Comparison of ENCODE assay signal across 35 cellular contexts in the genomic region with DNA sequence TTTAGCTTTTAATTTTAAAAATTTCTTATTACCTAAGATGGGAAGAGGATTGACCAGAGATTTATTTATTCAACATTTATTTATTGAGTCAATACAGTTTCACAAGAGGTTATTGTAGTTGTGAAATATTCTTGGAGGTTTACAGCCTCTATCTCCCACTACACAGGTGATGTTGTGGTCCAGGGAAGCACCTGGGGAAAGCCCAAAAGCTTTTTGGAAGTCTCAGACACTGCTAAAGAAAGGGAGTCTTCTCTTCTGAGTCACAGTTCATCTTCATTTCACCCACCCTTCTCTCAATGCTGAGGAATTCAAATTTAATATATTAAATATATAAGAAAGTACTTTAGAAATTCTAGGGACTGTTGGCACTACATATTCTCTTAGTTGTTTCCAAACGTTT. TPM values are rescaled to one million over a fixed set of nuclear protein-coding genes. Genes with fewer than 3 reads are reported as not detected.
DNase-seq lines count a peak whose midpoint lies in the region; ATAC-seq lines count a peak whose summit lies in the region.
"Had no signal": no experiment of that assay in that cellular context is flagged by ENCODE, and none has a peak within 500 bp of the region (broad histone marks: within the 10 kb centered on the region; RNA-seq: fewer than 3 reads in every experiment).

No MANE protein-coding gene starts in this region.

- H3K9me3 Mint-ChIP-seq in activated naive CD8-positive, alpha-beta T cell treated with anti-CD3 and anti-CD28 coated beads, Interleukin-2, amount 50 U/mL, for 24 hours = peaks cover 10% of the 10 kb centered on the region
- peaks cover 13% of the 10 kb centered on the region for H3K9me3 Mint-ChIP-seq in activated naive CD8-positive, alpha-beta T cell treated with anti-CD3 and anti-CD28 coated beads for 36 hours
- H3K9me3 Mint-ChIP-seq in stimulated activated naive B cell treated with anti-CD40 and anti-IgM and Interleukin-4, amounts not matched to agents 10 μg/mL and 1 μg/mL and 100 μg/mL, for 72 hours = peaks cover 3 to 8% of the 10 kb centered on the region in 2 donors
- H3K9me3 Mint-ChIP-seq: activated naive CD8-positive, alpha-beta T cell treated with anti-CD3 and anti-CD28 coated beads, Interleukin-2, amount 10 ng/mL, durations not matched to agents 7 days and 5 days had no signal

- no peak for DNase-seq in activated naive CD8-positive, alpha-beta T cell treated with anti-CD3 and anti-CD28 coated beads, Interleukin-2, amount 50 U/mL, for 24 hours
- DNase-seq in activated naive CD8-positive, alpha-beta T cell treated with anti-CD3 and anti-CD28 coated beads for 36 hours = no peak
- no peak for DNase-seq in stimulated activated naive B cell treated with anti-CD40 and anti-IgM and Interleukin-4, amounts not matched to agents 10 μg/mL and 1 μg/mL and 100 μg/mL, for 72 hours
- no peak for DNase-seq in NCI-H146 (lab: John Stamatoyannopoulos, UW)
- DNase-seq: activated CD4-positive, alpha-beta T cell treated with anti-CD3 and anti-CD28 coated beads for 4 hours; activated effector memory CD4-positive, alpha-beta T cell treated with Interleukin-2 at 50 U/mL for 16 hours; activated naive CD8-positive, alpha-beta T cell treated with anti-CD3 and anti-CD28 coated beads, Interleukin-2, amount 10 ng/mL, durations not matched to agents 7 days and 5 days; activated T-cell treated with anti-CD3 and anti-CD28 coated beads, Interleukin-2, amount 50 U/mL, for 1 hour; CD4-positive, CD25-positive, alpha-beta regulatory T cell; colonic mucosa; DMS79 treated with DMSO at 0.1 percent for 48 hours; effector CD4-positive, alpha-beta T cell; GDM1; Karpas-422; kidney glomerular epithelial cell; lower lobe of right lung; midbrain; naive B cell; NCI-H1417; NCI-H2029 treated with DMSO at 0.1 percent for 48 hours; NCI-H748 treated with DMSO at 0.1 percent for 48 hours; right lobe of liver; SJCRH30; spleen; stimulated activated CD4-positive, alpha-beta T cell treated with anti-CD3 and anti-CD28 coated beads, Interleukin-2, amount 100 ng/mL, for 24 hours; stomach; SW 1271; T-helper 9 cell; thyroid gland; uterus had no signal

- H3K4me3 Mint-ChIP-seq in activated naive CD8-positive, alpha-beta T cell treated with anti-CD3 and anti-CD28 coated beads, Interleukin-2, amount 50 U/mL, for 24 hours = no peak overlapping the region
- H3K4me3 Mint-ChIP-seq in activated naive CD8-positive, alpha-beta T cell treated with anti-CD3 and anti-CD28 coated beads for 36 hours = no peak overlapping the region
- no peak overlapping the region for H3K4me3 Mint-ChIP-seq in stimulated activated naive B cell treated with anti-CD40 and anti-IgM and Interleukin-4, amounts not matched to agents 10 μg/mL and 1 μg/mL and 100 μg/mL, for 72 hours
- H3K4me3 Mint-ChIP-seq: activated naive CD8-positive, alpha-beta T cell treated with anti-CD3 and anti-CD28 coated beads, Interleukin-2, amount 10 ng/mL, durations not matched to agents 7 days and 5 days; CD4-positive, CD25-positive, alpha-beta regulatory T cell had no signal

- H3K36me3 Mint-ChIP-seq in activated naive CD8-positive, alpha-beta T cell treated with anti-CD3 and anti-CD28 coated beads, Interleukin-2, amount 50 U/mL, for 24 hours (ENCODE audit: low read depth) = no peaks in the 10 kb centered on the region
- H3K36me3 Mint-ChIP-seq in activated naive CD8-positive, alpha-beta T cell treated with anti-CD3 and anti-CD28 coated beads for 36 hours = peaks cover 1% of the 10 kb centered on the region
- peaks cover 5 to 7% of the 10 kb centered on the region in 2 donors for H3K36me3 Mint-ChIP-seq in stimulated activated naive B cell treated with anti-CD40 and anti-IgM and Interleukin-4, amounts not matched to agents 10 μg/mL and 1 μg/mL and 100 μg/mL, for 72 hours
- H3K36me3 Mint-ChIP-seq: activated naive CD8-positive, alpha-beta T cell treated with anti-CD3 and anti-CD28 coated beads, Interleukin-2, amount 10 ng/mL, durations not matched to agents 7 days and 5 days had no signal

- no peak overlapping the region for H3K27ac Mint-ChIP-seq in activated naive CD8-positive, alpha-beta T cell treated with anti-CD3 and anti-CD28 coated beads, Interleukin-2, amount 50 U/mL, for 24 hours
- H3K27ac Mint-ChIP-seq in activated naive CD8-positive, alpha-beta T cell treated with anti-CD3 and anti-CD28 coated beads for 36 hours = no peak overlapping the region
- H3K27ac Mint-ChIP-seq in stimulated activated naive B cell treated with anti-CD40 and anti-IgM and Interleukin-4, amounts not matched to agents 10 μg/mL and 1 μg/mL and 100 μg/mL, for 72 hours = no peak overlapping the region
- H3K27ac Mint-ChIP-seq: activated naive CD8-positive, alpha-beta T cell treated with anti-CD3 and anti-CD28 coated beads, Interleukin-2, amount 10 ng/mL, durations not matched to agents 7 days and 5 days; CD4-positive, CD25-positive, alpha-beta regulatory T cell had no signal

- peaks cover 11% of the 10 kb centered on the region for H3K4me1 Mint-ChIP-seq in activated naive CD8-positive, alpha-beta T cell treated with anti-CD3 and anti-CD28 coated beads, Interleukin-2, amount 50 U/mL, for 24 hours
- peaks cover 10% of the 10 kb centered on the region for H3K4me1 Mint-ChIP-seq in activated naive CD8-positive, alpha-beta T cell treated with anti-CD3 and anti-CD28 coated beads for 36 hours
- H3K4me1 Mint-ChIP-seq in stimulated activated naive B cell treated with anti-CD40 and anti-IgM and Interleukin-4, amounts not matched to agents 10 μg/mL and 1 μg/mL and 100 μg/mL, for 72 hours = peaks cover 18 to 32% of the 10 kb centered on the region in 2 donors

- no peaks in the 10 kb centered on the region for H3K27me3 Mint-ChIP-seq in activated naive CD8-positive, alpha-beta T cell treated with anti-CD3 and anti-CD28 coated beads, Interleukin-2, amount 50 U/mL, for 24 hours
- no peaks in the 10 kb centered on the region for H3K27me3 Mint-ChIP-seq in activated naive CD8-positive, alpha-beta T cell treated with anti-CD3 and anti-CD28 coated beads for 36 hours
- H3K27me3 Mint-ChIP-seq in stimulated activated naive B cell treated with anti-CD40 and anti-IgM and Interleukin-4, amounts not matched to agents 10 μg/mL and 1 μg/mL and 100 μg/mL, for 72 hours = no peaks in the 10 kb centered on the region
- H3K27me3 Mint-ChIP-seq: activated naive CD8-positive, alpha-beta T cell treated with anti-CD3 and anti-CD28 coated beads, Interleukin-2, amount 10 ng/mL, durations not matched to agents 7 days and 5 days; CD4-positive, CD25-positive, alpha-beta regulatory T cell; naive B cell had no signal

- ATAC-seq in activated naive CD8-positive, alpha-beta T cell treated with anti-CD3 and anti-CD28 coated beads, Interleukin-2, amount 50 U/mL, for 24 hours = peak; percentile 52
- peak; percentile 45 for ATAC-seq in HG02588 (IDR thresholded peaks at IDR 0.05; ENCODE audit: unreplicated experiment)
- ATAC-seq in HG02938 (IDR thresholded peaks at IDR 0.05; ENCODE audit: unreplicated experiment) = peak; percentile 50
- peak; percentile 67 to 87 for ATAC-seq in stimulated activated naive B cell treated with anti-CD40 and anti-IgM and Interleukin-4, amounts not matched to agents 10 μg/mL and 1 μg/mL and 100 μg/mL, for 72 hours (replicated peaks)
- no peak for ATAC-seq in GM21360 (IDR thresholded peaks at IDR 0.05; ENCODE audit: unreplicated experiment)
- no peak for ATAC-seq in HG03565 (IDR thresholded peaks at IDR 0.05; ENCODE audit: unreplicated experiment)
- ATAC-seq: gastroesophageal sphincter, lower lobe of right lung, right lobe of liver had no signal

RNA-seq across cellular contexts. Expression of gene SERPINI1, which starts 41.8 kb away (rescaled TPM):
- total RNA-seq in activated naive CD8-positive, alpha-beta T cell treated with anti-CD3 and anti-CD28 coated beads for 36 hours = 1 to 10 TPM; 1.1 to 1.2 TPM

RNA-seq across cellular contexts. Expression of gene PDCD10, which starts 42.7 kb away (rescaled TPM):
- 10 to 100 TPM; 78.7 to 88.7 TPM for total RNA-seq in activated naive CD8-positive, alpha-beta T cell treated with anti-CD3 and anti-CD28 coated beads for 36 hours

Comparison
In these comparisons a context has a peak if more than half of its experiments do, and no peak if none do; other contexts are left out.
1. ATAC-seq: peak in activated naive CD8-positive, alpha-beta T cell treated with anti-CD3 and anti-CD28 coated beads, Interleukin-2, amount 50 U/mL, for 24 hours (single experiment), HG02588 (single experiment), HG02938 (single experiment) and stimulated activated naive B cell treated with anti-CD40 and anti-IgM and Interleukin-4, amounts not matched to agents 10 μg/mL and 1 μg/mL and 100 μg/mL, for 72 hours (2 of 2); none in GM21360 (single experiment) and HG03565 (single experiment).